9 cellular contexts compared by ENCODE assay signal in the genomic region with DNA sequence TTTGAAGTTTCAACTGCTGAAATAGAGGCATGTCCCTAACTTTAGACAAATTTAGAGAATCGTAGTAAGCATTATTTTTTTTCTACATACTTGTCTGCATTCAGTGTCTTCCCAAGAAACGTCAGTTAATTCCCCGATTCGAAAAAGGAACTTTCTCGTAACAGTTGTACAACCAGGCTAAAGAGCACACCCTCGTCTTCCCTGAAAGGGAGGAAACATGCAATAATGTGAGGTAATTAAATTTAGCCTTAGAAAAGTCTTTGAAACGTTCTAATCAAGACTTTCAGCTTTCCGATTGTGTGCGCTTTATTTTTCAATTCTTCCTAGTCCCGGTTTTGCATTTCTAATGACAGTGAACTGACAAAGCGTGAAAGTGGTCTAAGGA.
A peak's percentile ranks its signal among the peaks of the same experiment; 100 is the strongest.
DNase-seq lines count a peak whose midpoint lies in the region; ATAC-seq and TF ChIP-seq lines count a peak whose summit lies in the region.
"Had no signal": no experiment of that assay in that cellular context is flagged by ENCODE, and none has a peak within 500 bp of the region (broad histone marks: within the 10 kb centered on the region; RNA-seq: fewer than 3 reads in every experiment).

No MANE protein-coding gene starts in this region.

- H3K4me2 ChIP-seq in SU-DHL-6 (ENCODE audit: low read depth, low read length, poor library complexity, severe bottlenecking) = peak overlapping the region; percentile 85

- no peaks in the 10 kb centered on the region for H3K9me2 ChIP-seq in SU-DHL-6 (replicated peaks; ENCODE audit: insufficient read depth, low read length)

- DNase-seq in foreskin fibroblast (no peak), NCI-H446 (lab: John Stamatoyannopoulos, UW) (no peak), COLO668 (lab: John Stamatoyannopoulos, UW; ENCODE audit: unreplicated experiment) (no peak)
- no peak for DNase-seq in effector CD8-positive, alpha-beta T cell (lab: John Stamatoyannopoulos, UW)
- DNase-seq: activated effector memory CD4-positive, alpha-beta T cell treated with Interleukin-2 at 50 U/mL for 16 hours had no signal

- H4K20me1 ChIP-seq in SU-DHL-6 (ENCODE audit: low read depth, low read length) = no peaks in the 10 kb centered on the region

- H3K27me3 ChIP-seq in SU-DHL-6 (ENCODE audit: low read length) (peaks cover 4% of the 10 kb centered on the region; the same call in 1 of the 2 replicates), rectal smooth muscle tissue (ENCODE audit: control insufficient read depth, insufficient read depth, low read length) (no peaks in the 10 kb centered on the region)

- peak overlapping the region; percentile 96 for H2AFZ ChIP-seq in SU-DHL-6 (ENCODE audit: low read depth, low read length, severe bottlenecking)

- H3K36me3 ChIP-seq in SU-DHL-6 (ENCODE audit: low read length) (no peaks in the 10 kb centered on the region), rectal smooth muscle tissue (ENCODE audit: control insufficient read depth, insufficient read depth, low read length) (no peaks in the 10 kb centered on the region)

- no peaks in the 10 kb centered on the region for H3K79me2 ChIP-seq in SU-DHL-6 (ENCODE audit: insufficient read depth, low read length)

- H3K4me3 ChIP-seq in GM12875 (ENCODE audit: low read depth, low read length) (peak overlapping the region; percentile 58), SU-DHL-6 (ENCODE audit: insufficient read depth, low read length, poor library complexity, severe bottlenecking) (peak overlapping the region; percentile 50), foreskin fibroblast (ENCODE audit: low read depth in 1 of 2, low read length in 2 of 2) (peak overlapping the region; percentile 48 to 91), rectal smooth muscle tissue (ENCODE audit: low read length) (peak overlapping the region; percentile 70)

- H3F3A ChIP-seq in SU-DHL-6 (ENCODE audit: insufficient read depth) = no peaks in the 10 kb centered on the region

- TF ChIP-seq CTCF in GM12875 (IDR thresholded peaks at IDR 0.05; ENCODE audit: borderline replicate concordance, insufficient read depth, low read depth, low read length) (no peak), SU-DHL-6 (IDR thresholded peaks at IDR 0.05; ENCODE audit: insufficient read depth, low read length, poor library complexity, severe bottlenecking) (no peak), foreskin fibroblast (IDR thresholded peaks at IDR 0.05; ENCODE audit: low read depth, low read length) (no peak)

- no peaks in the 10 kb centered on the region for H3K9me3 ChIP-seq in SU-DHL-6 (ENCODE audit: insufficient read depth, low read length)

- H3K9ac ChIP-seq in SU-DHL-6 (ENCODE audit: low read length) = peak overlapping the region; percentile 44; the same call in 1 of the 2 replicates
- no peak overlapping the region for H3K9ac ChIP-seq in rectal smooth muscle tissue (ENCODE audit: low read length)

- H3K27ac ChIP-seq in SU-DHL-6 (ENCODE audit: low read depth, low read length) (no peak overlapping the region), rectal smooth muscle tissue (ENCODE audit: low read depth, low read length) (no peak overlapping the region)

- no peaks in the 10 kb centered on the region for H3K4me1 ChIP-seq in rectal smooth muscle tissue (ENCODE audit: control insufficient read depth, insufficient read depth, low read length)

- no peak for ATAC-seq in GM18873 (IDR thresholded peaks at IDR 0.05; ENCODE audit: low FRiP score, unreplicated experiment)
